ENCODE assay signal across 33 cellular contexts in the genomic region with DNA sequence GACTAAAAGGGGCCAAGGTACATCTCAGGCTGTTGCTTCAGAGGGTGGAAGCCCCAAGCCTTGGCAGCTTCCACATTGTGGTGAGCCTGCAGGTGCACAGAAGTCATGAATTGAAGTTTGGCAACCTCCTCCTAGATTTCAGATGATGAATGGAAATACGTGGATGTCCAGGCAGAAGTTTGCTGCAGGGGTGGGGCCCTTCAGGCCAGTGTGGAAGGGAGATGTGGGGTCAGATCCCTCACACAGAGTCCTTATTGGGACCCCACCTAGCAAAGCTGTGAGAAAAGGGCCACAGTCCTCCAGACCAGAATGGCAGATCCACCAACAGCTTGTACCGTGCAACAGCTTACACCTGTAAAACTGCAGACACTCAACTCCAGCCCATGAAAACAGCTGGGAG.
"Had no signal": no experiment of that assay in that cellular context is flagged by ENCODE, and none has a peak within 500 bp of the region (broad histone marks: within the 10 kb centered on the region; RNA-seq: fewer than 3 reads in every experiment).

No MANE protein-coding gene starts in this region.

- H3K36me3 ChIP-seq: adrenal gland, ascending aorta, brain microvascular endothelial cell, breast epithelium, cardiac muscle cell had no signal

- FAIRE-seq: astrocyte, bronchial epithelial cell had no signal

- H3K4me1 ChIP-seq: adrenal gland, ascending aorta, body of pancreas, breast epithelium had no signal

- H3K4me3 ChIP-seq: adrenal gland, ascending aorta, body of pancreas, breast epithelium, cardiac muscle cell had no signal

- DNase-seq: activated effector memory CD4-positive, alpha-beta T cell treated with anti-CD3 and anti-CD28 coated beads, Interleukin-2, amount 50 U/mL, for 16 hours; activated effector memory CD4-positive, alpha-beta T cell treated with Interleukin-2 at 50 U/mL for 16 hours; activated gamma-delta T cell; activated gamma-delta T cell treated with Interleukin-2 at 50 U/mL for 16 hours; activated naive CD4-positive, alpha-beta T cell; activated naive CD4-positive, alpha-beta T cell treated with anti-CD3 and anti-CD28 coated beads for 36 hours; activated naive CD4-positive, alpha-beta T cell treated with anti-CD3 and anti-CD28 coated beads, Interleukin-2, amount 10 ng/mL, durations not matched to agents 7 days and 5 days; activated naive CD4-positive, alpha-beta T cell treated with anti-CD3 and anti-CD28 coated beads, Interleukin-2, amount 50 U/mL, for 16 hours; activated naive CD4-positive, alpha-beta T cell treated with Interleukin-2 at 50 U/mL for 16 hours; activated naive CD8-positive, alpha-beta T cell treated with anti-CD3 and anti-CD28 coated beads for 36 hours; activated naive CD8-positive, alpha-beta T cell treated with anti-CD3 and anti-CD28 coated beads, Interleukin-2, amount 10 ng/mL, durations not matched to agents 7 days and 5 days; activated naive CD8-positive, alpha-beta T cell treated with anti-CD3 and anti-CD28 coated beads, Interleukin-2, amount 50 U/mL, for 24 hours; activated T-cell treated with anti-CD3 and anti-CD28 coated beads, Interleukin-2, amount 50 U/mL, for 24 hours; activated T-cell treated with anti-CD3 and anti-CD28 coated beads, Interleukin-2, amount 50 U/mL, for 4 hours; activated T-cell treated with anti-CD3 and anti-CD28 coated beads, Interleukin-2, amount 50 U/mL, for 48 hours; activated T-cell treated with anti-CD3 and anti-CD28 coated beads, Interleukin-2, amount 50 U/mL, for 72 hours; adrenal gland; amniotic stem cell; amygdala; anterior cingulate cortex; aorta; body of pancreas; brain microvascular endothelial cell; caudate nucleus; central memory CD4-positive, alpha-beta T cell; cerebellar nuclear complex had no signal

- H3K9me3 ChIP-seq: adrenal gland, ascending aorta had no signal

- ATAC-seq: activated naive CD4-positive, alpha-beta T cell treated with anti-CD3 and anti-CD28 coated beads, Interleukin-2, amount 50 U/mL, for 72 hours; activated naive CD8-positive, alpha-beta T cell treated with anti-CD3 and anti-CD28 coated beads, Interleukin-2, amount 50 U/mL, for 24 hours; activated T-cell treated with anti-CD3 and anti-CD28 coated beads, Interleukin-2, amount 50 U/mL, for 4 hours; activated T-cell treated with anti-CD3 and anti-CD28 coated beads, Interleukin-2, amount 50 U/mL, for 72 hours; activated T-helper 17 cell treated with anti-CD3 and anti-CD28 coated beads, Interleukin-2, amount 50 U/mL, for 72 hours; body of pancreas had no signal

- H3K27me3 ChIP-seq: adrenal gland, ascending aorta, body of pancreas, brain microvascular endothelial cell, breast epithelium, cardiac muscle cell had no signal

- H3K27ac ChIP-seq: adrenal gland, ascending aorta, body of pancreas, brain microvascular endothelial cell, breast epithelium, cardiac muscle cell had no signal
